ENCODE assay signal across 9 cellular contexts in genomic region chr5:87340716-87341115, GRCh38.
DNase-seq lines count a peak whose midpoint lies in the region; ATAC-seq and FAIRE-seq lines count a peak whose summit lies in the region.
"Had no signal": no experiment of that assay in that cellular context is flagged by ENCODE, and none has a peak within 500 bp of the region (broad histone marks: within the 10 kb centered on the region; RNA-seq: fewer than 3 reads in every experiment).

No MANE protein-coding gene starts in this region.

- in situ Hi-C loops in ACHN (cut with HindIII; ENCODE audit: low pct_ligation_motif_present, low pct_unique_long_range_greater_than_20kb, low sequenced_read_pairs): no loop called here

- DNase-seq in activated CD4-positive, CD25-positive, alpha-beta regulatory T cell treated with anti-CD3 and anti-CD28 coated beads, Interleukin-2, amount 50 U/mL, for 72 hours: no peak
- DNase-seq in SK-N-DZ (ENCODE audit: low spot score) (peak; percentile 79), small intestine (peak; percentile 62), ACHN (no peak), T1000 (lab: John Stamatoyannopoulos, UW) (no peak), 8988T (no peak)

- H3K4me3 ChIP-seq in small intestine (ENCODE audit: low read depth in 1 of 2, low read length in 2 of 2): no peak overlapping the region
- H3K4me3 ChIP-seq: A549 had no signal

- 40 to 67% (median 58%) methylated on average over 2 of the region's 2 CpGs for WGBS in small intestine, 3 donors

- H3K9me3 ChIP-seq in small intestine (ENCODE audit: control insufficient read depth, low read depth): no peaks in the 10 kb centered on the region
- H3K9me3 ChIP-seq: A549 had no signal

- no peaks in the 10 kb centered on the region for H3K4me1 ChIP-seq in small intestine (ENCODE audit: control insufficient read depth in 2 of 2, insufficient read depth in 1 of 2, low read depth in 1 of 2, low read length in 1 of 2)
- H3K4me1 ChIP-seq: A549 had no signal

- peaks cover 3% of the 10 kb centered on the region in 2 donors for H3K36me3 ChIP-seq in small intestine (ENCODE audit: control insufficient read depth in 2 of 2, insufficient read depth in 2 of 2, low read length in 2 of 2)

- no peak overlapping the region for H3K27ac ChIP-seq in small intestine (ENCODE audit: low read depth in 1 of 2, low read length in 1 of 2)
- H3K27ac ChIP-seq: A549 had no signal

- FAIRE-seq in small intestine (lab: Jason Lieb, UNC): no peak
- FAIRE-seq: A549 had no signal

- H3K27me3 ChIP-seq in small intestine (ENCODE audit: control insufficient read depth in 2 of 2, insufficient read depth in 2 of 2, low read length in 2 of 2): no peaks in the 10 kb centered on the region

- peak; percentile 79 to 93 for ATAC-seq in activated CD4-positive, CD25-positive, alpha-beta regulatory T cell treated with anti-CD3 and anti-CD28 coated beads, Interleukin-2, amount 50 U/mL, for 24 hours
- ATAC-seq in HG02885 (IDR thresholded peaks at IDR 0.05; ENCODE audit: poor library complexity, unreplicated experiment): peak; percentile 100
- ATAC-seq: A549 had no signal

Comparison
In these comparisons a context has a peak if more than half of its experiments do, and no peak if none do; other contexts are left out.
1. DNase-seq: peak in SK-N-DZ (single experiment) and small intestine (single experiment); none in activated CD4-positive, CD25-positive, alpha-beta regulatory T cell treated with anti-CD3 and anti-CD28 coated beads, Interleukin-2, amount 50 U/mL, for 72 hours (single experiment), ACHN (single experiment), T1000 (single experiment) and 8988T (single experiment).